ENCODE assay signal across 14 cellular contexts in genomic region chr12:124757329-124757728, GRCh38.
"Had no signal": no experiment of that assay in that cellular context is flagged by ENCODE, and none has a peak within 500 bp of the region (broad histone marks: within the 10 kb centered on the region; RNA-seq: fewer than 3 reads in every experiment).

No MANE protein-coding gene starts in this region.

- H3K27me3 ChIP-seq: breast epithelium, ovary, transverse colon had no signal

- H3K36me3 ChIP-seq: breast epithelium, ovary, transverse colon had no signal

- DNase-seq: activated CD4-positive, alpha-beta T cell treated with anti-CD3 and anti-CD28 coated beads, Interleukin-2, amount 50 U/mL, for 1 hour; activated CD8-positive, alpha-beta memory T cell treated with anti-CD3 and anti-CD28 coated beads for 24 hours; activated gamma-delta T cell treated with Interleukin-2 at 50 U/mL for 16 hours; activated naive CD8-positive, alpha-beta T cell treated with anti-CD3 and anti-CD28 coated beads, Interleukin-2, amount 10 ng/mL, durations not matched to agents 7 days and 5 days; aorta; dermis blood vessel endothelial cell; kidney glomerular epithelial cell; ovary; stimulated activated CD4-positive, alpha-beta T cell treated with anti-CD3 and anti-CD28 coated beads, Interleukin-2, amount 100 ng/mL, for 48 hours; SW 1271; transverse colon had no signal

- ATAC-seq: activated CD4-positive, CD25-positive, alpha-beta regulatory T cell treated with anti-CD3 and anti-CD28 coated beads, Interleukin-2, amount 50 U/mL, for 24 hours; stimulated activated memory B cell treated with anti-CD40 and anti-IgM and Interleukin-4, amounts not matched to agents 10 μg/mL and 1 μg/mL and 100 μg/mL, for 72 hours had no signal

- H3K27ac ChIP-seq: ovary had no signal

- H3K4me3 ChIP-seq: breast epithelium, ovary, transverse colon had no signal

- H3K9me3 ChIP-seq: breast epithelium, ovary, transverse colon had no signal
